ENCODE assay signal across 8 cellular contexts in the genomic region with DNA sequence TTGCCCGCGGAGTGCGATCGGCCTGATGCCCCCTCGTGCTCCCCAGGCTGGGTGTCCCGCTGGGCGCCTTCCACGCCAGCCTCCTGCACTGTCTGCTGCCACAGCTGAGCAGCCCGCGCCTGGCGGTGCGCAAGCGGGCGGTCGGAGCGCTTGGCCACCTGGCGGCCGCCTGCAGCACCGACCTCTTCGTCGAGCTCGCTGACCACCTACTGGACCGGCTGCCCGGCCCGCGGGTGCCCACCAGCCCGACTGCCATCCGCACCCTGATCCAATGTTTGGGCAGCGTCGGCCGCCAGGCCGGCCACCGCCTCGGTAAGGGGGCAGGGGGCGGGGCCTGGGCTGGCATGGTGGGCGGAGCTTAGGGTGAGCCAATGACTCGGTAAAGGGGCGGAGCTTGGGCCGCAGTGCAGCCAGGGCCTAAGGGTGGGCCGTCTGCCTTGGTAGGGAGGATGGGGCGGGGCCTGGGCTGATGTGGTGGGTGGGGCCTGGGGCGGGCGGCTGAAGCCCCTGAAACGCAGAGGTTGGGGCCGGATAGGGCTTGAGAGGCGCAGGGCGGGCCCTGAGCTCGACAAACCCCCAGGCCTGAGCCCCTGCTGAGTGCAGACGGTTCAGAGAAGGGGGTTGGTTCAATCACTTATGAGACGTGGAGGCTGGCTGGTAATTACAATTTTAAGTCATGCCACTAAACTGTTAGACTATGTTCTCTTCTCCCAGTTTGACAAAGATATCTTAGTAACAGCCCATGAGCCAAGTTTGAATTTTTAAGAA. TPM values are rescaled to one million over a fixed set of nuclear protein-coding genes. Genes with fewer than 3 reads are reported as not detected.
DNase-seq lines count a peak whose midpoint lies in the region; ATAC-seq, FAIRE-seq and TF ChIP-seq lines count a peak whose summit lies in the region.

No MANE protein-coding gene starts in this region.

- no peaks in the 10 kb centered on the region for H3K79me2 ChIP-seq in keratinocyte (ENCODE audit: control insufficient read depth, insufficient read depth, low read length)

- no peaks in the 10 kb centered on the region for H3K9me3 ChIP-seq in keratinocyte (ENCODE audit: control insufficient read depth, low read depth, low read length)

- TF ChIP-seq CTCF in GM13976 (IDR thresholded peaks at IDR 0.05; ENCODE audit: borderline replicate concordance, control extremely low read depth, extremely low read depth, insufficient read depth, missing control alignments) = peak; percentile 76
- peak; percentile 59 to 94 (median 60) for TF ChIP-seq CTCF in keratinocyte (optimal IDR thresholded peaks at IDR 0.05 in 1 of 3, IDR thresholded peaks at IDR 0.05 in 1 of 3, conservative IDR thresholded peaks at IDR 0.05 in 1 of 3; ENCODE audit: extremely low read depth in 1 of 3, insufficient read depth in 2 of 3, low read length in 3 of 3)

- no peak overlapping the region for H3K27ac ChIP-seq in keratinocyte (ENCODE audit: control insufficient read depth, insufficient read depth, low read length)

- H3K9me1 ChIP-seq in keratinocyte (ENCODE audit: control insufficient read depth, extremely low read depth, insufficient read depth, low read length) = no peaks in the 10 kb centered on the region

- dilution Hi-C loops in keratinocyte (cut with MboI; ENCODE audit: extremely low pct_ligation_motif_present, low sequenced_read_pairs) = no loop called here

- peak; percentile 53 for FAIRE-seq in keratinocyte (lab: Jason Lieb, UNC)

- H3K4me1 ChIP-seq in keratinocyte (ENCODE audit: control insufficient read depth, extremely low read depth, insufficient read depth, low read length) = peaks cover 3% of the 10 kb centered on the region

- peak; percentile 100 for ATAC-seq in HG02852 (IDR thresholded peaks at IDR 0.05; ENCODE audit: unreplicated experiment)

- peak overlapping the region; percentile 86 for H2AFZ ChIP-seq in keratinocyte (ENCODE audit: control insufficient read depth, low read length)

- H3K36me3 ChIP-seq in keratinocyte (ENCODE audit: control insufficient read depth in 2 of 2, extremely low read depth in 1 of 2, insufficient read depth in 2 of 2, low read length in 2 of 2) = no peaks in the 10 kb centered on the region

- peak overlapping the region; percentile 37 for H3K9ac ChIP-seq in keratinocyte (ENCODE audit: control insufficient read depth, extremely low read depth, insufficient read depth, low read length)

- peak; percentile 100 for DNase-seq in GM13976 (ENCODE audit: low spot score)
- DNase-seq in NCI-H2029 (lab: John Stamatoyannopoulos, UW) = peak; percentile 94
- peak; percentile 84 to 88 (median 87) for DNase-seq in activated CD4-positive, CD25-positive, alpha-beta regulatory T cell (lab: John Stamatoyannopoulos, UW)
- DNase-seq in central memory CD4-positive, alpha-beta T cell = peak; percentile 89
- peak; percentile 66 for DNase-seq in keratinocyte (ENCODE audit: low read depth, low spot score)
- DNase-seq in stimulated activated CD4-positive, alpha-beta T cell treated with anti-CD3 and anti-CD28 coated beads, Interleukin-12 subunit alpha, Interleukin-12 subunit beta, amount 100 ng/mL, for 4 hours = peak; percentile 95
- no peak for DNase-seq in SHP77 (lab: John Stamatoyannopoulos, UW)

- peak overlapping the region; percentile 74 for H3K4me2 ChIP-seq in keratinocyte (ENCODE audit: control insufficient read depth, extremely low read depth, insufficient read depth, low read depth, low read length)

- H4K20me1 ChIP-seq in keratinocyte (ENCODE audit: control insufficient read depth, extremely low read depth, insufficient read depth, low read length) = no peaks in the 10 kb centered on the region

- H3K4me3 ChIP-seq in keratinocyte (ENCODE audit: control insufficient read depth in 2 of 3, extremely low read depth in 1 of 3, insufficient read depth in 2 of 3, low read depth in 1 of 3, low read length in 3 of 3) = peak overlapping the region; percentile 46 to 68 (median 48)

- in situ Hi-C loops in GM13976 (cut with MboI; ENCODE audit: low sequenced_read_pairs, unreplicated experiment) = no loop called here

- H3K27me3 ChIP-seq in keratinocyte (ENCODE audit: control insufficient read depth, extremely low read depth, insufficient read depth, low read length) = no peaks in the 10 kb centered on the region

RNA-seq across cellular contexts. Expression of gene CAND2, which starts 13.7 kb away (rescaled TPM):
- polyA plus RNA-seq in keratinocyte = 0.05 to 0.09 TPM (median 0.07 TPM) in 3 replicates
- 0.06 TPM for polyA plus RNA-seq in keratinocyte (2011; ENCODE audit: low read depth)
- 0.01 and 0.03 TPM in 2 replicates for polyA plus RNA-seq in keratinocyte (2011; cell fraction: cytosol; rRNA removed)
- polyA plus RNA-seq in keratinocyte (2011; cell fraction: nucleus; rRNA removed) = 0.04 and 0.13 TPM in 2 replicates
- polyA plus RNA-seq in keratinocyte (2012; ENCODE audit: low replicate concordance) = 0.15 and 0.17 TPM in 2 replicates
- polyA minus RNA-seq in keratinocyte = 0.03 to 0.10 TPM (median 0.06 TPM) in 3 replicates
- not detected for polyA minus RNA-seq in keratinocyte (2011; cell fraction: cytosol; rRNA and poly(A)+ RNA removed)
- polyA minus RNA-seq in keratinocyte (2011; cell fraction: nucleus; rRNA and poly(A)+ RNA removed) = 0.31 TPM in 1 of 2 replicates, not detected in the other

RNA-seq across cellular contexts. Expression of gene RPL32, which starts 31.2 kb away (rescaled TPM):
- polyA plus RNA-seq in keratinocyte = 2,329 to 2,828 TPM (median 2,534 TPM) in 3 replicates
- polyA plus RNA-seq in keratinocyte (2011; ENCODE audit: low read depth) = 788 TPM
- polyA plus RNA-seq in keratinocyte (2011; cell fraction: cytosol; rRNA removed) = 2,654 and 3,289 TPM in 2 replicates
- polyA plus RNA-seq in keratinocyte (2011; cell fraction: nucleus; rRNA removed) = 610 and 619 TPM in 2 replicates
- polyA plus RNA-seq in keratinocyte (2012; ENCODE audit: low replicate concordance) = 3,073 and 3,884 TPM in 2 replicates
- polyA minus RNA-seq in keratinocyte = 467 to 1,579 TPM (median 1,500 TPM) in 3 replicates
- 1,168 TPM for polyA minus RNA-seq in keratinocyte (2011; cell fraction: cytosol; rRNA and poly(A)+ RNA removed)
- polyA minus RNA-seq in keratinocyte (2011; cell fraction: nucleus; rRNA and poly(A)+ RNA removed) = 162 and 245 TPM in 2 replicates

RNA-seq across cellular contexts. Expression of gene TMEM40, which starts 51.1 kb away (rescaled TPM):
- polyA plus RNA-seq in keratinocyte = 240 to 475 TPM (median 311 TPM) in 3 replicates
- polyA plus RNA-seq in keratinocyte (2011; ENCODE audit: low read depth) = 136 TPM
- 340 and 375 TPM in 2 replicates for polyA plus RNA-seq in keratinocyte (2011; cell fraction: cytosol; rRNA removed)
- polyA plus RNA-seq in keratinocyte (2011; cell fraction: nucleus; rRNA removed) = 382 and 436 TPM in 2 replicates
- polyA plus RNA-seq in keratinocyte (2012; ENCODE audit: low replicate concordance) = 345 and 384 TPM in 2 replicates
- polyA minus RNA-seq in keratinocyte = 209 to 387 TPM (median 321 TPM) in 3 replicates
- 242 TPM for polyA minus RNA-seq in keratinocyte (2011; cell fraction: cytosol; rRNA and poly(A)+ RNA removed)
- polyA minus RNA-seq in keratinocyte (2011; cell fraction: nucleus; rRNA and poly(A)+ RNA removed) = 106 and 129 TPM in 2 replicates

Comparison
In these comparisons a context has a peak if more than half of its experiments do, and no peak if none do; other contexts are left out.
1. DNase-seq: peak in GM13976 (single experiment), NCI-H2029 (single experiment), activated CD4-positive, CD25-positive, alpha-beta regulatory T cell (4 of 4), central memory CD4-positive, alpha-beta T cell (single experiment), keratinocyte (single experiment) and stimulated activated CD4-positive, alpha-beta T cell treated with anti-CD3 and anti-CD28 coated beads, Interleukin-12 subunit alpha, Interleukin-12 subunit beta, amount 100 ng/mL, for 4 hours (single experiment); none in SHP77 (0 of 2).